8 cellular contexts compared by ENCODE assay signal in genomic region chr4:102869569-102870227, GRCh38. TPM values are rescaled to one million over a fixed set of nuclear protein-coding genes. Genes with fewer than 3 reads are reported as not detected.
DNase-seq lines count a peak whose midpoint lies in the region; ATAC-seq and TF ChIP-seq lines count a peak whose summit lies in the region.

No MANE protein-coding gene starts in this region.

- no peaks in the 10 kb centered on the region for H3K9me3 ChIP-seq in Peyer's patch

- intact Hi-C loops in activated CD4-positive, alpha-beta T cell treated with anti-CD3 and anti-CD28 coated beads, Interleukin-2, amount 10 ng/mL, durations not matched to agents 24 days and 14 days (cut with micrococcal nuclease) = loop anchor here (1.0 to 5.0 kb wide), 5 partner anchors 109 to 524 kb away; partner anchors contain the start of genes BDH2, MANBA, SLC39A8 and SLC9B1
- intact Hi-C loops in dorsolateral prefrontal cortex (cut with DNase I) = loop anchor here (1.0 to 10.0 kb wide), 6 partner anchors 42 to 245 kb away; partner anchors contain the start of genes MANBA (in 2 of the 2), BDH2 (in 1 of the 2), SLC9B1 (in 1 of the 2) and UBE2D3 (in 1 of the 2)

- H3K27me3 ChIP-seq in Peyer's patch = no peaks in the 10 kb centered on the region
- no peaks in the 10 kb centered on the region for H3K27me3 ChIP-seq in dorsolateral prefrontal cortex

- H3K27ac ChIP-seq in Peyer's patch (peak overlapping the region; percentile 93 to 96 (median 95)), dorsolateral prefrontal cortex (peak overlapping the region; percentile 63 to 99 (median 96))

- TF ChIP-seq POLR2A in Peyer's patch (IDR thresholded peaks at IDR 0.05) = no peak

- peaks cover 0 to 14% (median 3%) of the 10 kb centered on the region in 4 donors for H3K4me1 ChIP-seq in Peyer's patch

- H3K4me1 Mint-ChIP-seq in activated CD4-positive, alpha-beta T cell treated with anti-CD3 and anti-CD28 coated beads, Interleukin-2, amount 10 ng/mL, durations not matched to agents 24 days and 14 days = peaks cover 53% of the 10 kb centered on the region
- H3K4me1 Mint-ChIP-seq in natural killer cell treated with Interleukin-12 subunit alpha and Interleukin-12 subunit beta and Interleukin-15 and Interleukin-18, amount 100 ng/mL, for 72 hours (ENCODE audit: low read depth in 2 of 2) = peaks cover 22 to 25% of the 10 kb centered on the region in 2 donors

- ATAC-seq in HG02588 (IDR thresholded peaks at IDR 0.05; ENCODE audit: unreplicated experiment) = peak; percentile 33
- peak in 1 of 2 donors; percentile 22 for ATAC-seq in natural killer cell treated with Interleukin-12 subunit alpha and Interleukin-12 subunit beta and Interleukin-15 and Interleukin-18, amount 100 ng/mL, for 72 hours

- DNase-seq in activated CD4-positive, alpha-beta T cell treated with anti-CD3 and anti-CD28 coated beads, Interleukin-2, amount 10 ng/mL, durations not matched to agents 24 days and 14 days = peak; percentile 56
- DNase-seq in activated CD4-positive, alpha-beta T cell treated with anti-CD3 and anti-CD28 coated beads, Interleukin-2, amount 50 U/mL, for 1 hour = no peak
- peak in 2 of 3 donors; percentile 38 to 56 for DNase-seq in Peyer's patch
- no peak for DNase-seq in dorsolateral prefrontal cortex
- no peak for DNase-seq in natural killer cell treated with Interleukin-12 subunit alpha and Interleukin-12 subunit beta and Interleukin-15 and Interleukin-18, amount 100 ng/mL, for 72 hours (ENCODE audit: low spot score)
- no peak for DNase-seq in NCI-H2081 (lab: John Stamatoyannopoulos, UW)
- DNase-seq in SHP77 (lab: John Stamatoyannopoulos, UW) = no peak

- no peaks in the 10 kb centered on the region for H3K27me3 Mint-ChIP-seq in activated CD4-positive, alpha-beta T cell treated with anti-CD3 and anti-CD28 coated beads, Interleukin-2, amount 10 ng/mL, durations not matched to agents 24 days and 14 days
- no peaks in the 10 kb centered on the region for H3K27me3 Mint-ChIP-seq in natural killer cell treated with Interleukin-12 subunit alpha and Interleukin-12 subunit beta and Interleukin-15 and Interleukin-18, amount 100 ng/mL, for 72 hours

- H3K4me3 Mint-ChIP-seq in activated CD4-positive, alpha-beta T cell treated with anti-CD3 and anti-CD28 coated beads, Interleukin-2, amount 10 ng/mL, durations not matched to agents 24 days and 14 days = peak overlapping the region; percentile 93
- peak overlapping the region; percentile 94 for H3K4me3 Mint-ChIP-seq in natural killer cell treated with Interleukin-12 subunit alpha and Interleukin-12 subunit beta and Interleukin-15 and Interleukin-18, amount 100 ng/mL, for 72 hours

- peaks cover 8% of the 10 kb centered on the region for H3K9me3 Mint-ChIP-seq in activated CD4-positive, alpha-beta T cell treated with anti-CD3 and anti-CD28 coated beads, Interleukin-2, amount 10 ng/mL, durations not matched to agents 24 days and 14 days
- no peaks in the 10 kb centered on the region for H3K9me3 Mint-ChIP-seq in natural killer cell treated with Interleukin-12 subunit alpha and Interleukin-12 subunit beta and Interleukin-15 and Interleukin-18, amount 100 ng/mL, for 72 hours

- peak overlapping the region; percentile 98 for H3K27ac Mint-ChIP-seq in activated CD4-positive, alpha-beta T cell treated with anti-CD3 and anti-CD28 coated beads, Interleukin-2, amount 10 ng/mL, durations not matched to agents 24 days and 14 days
- H3K27ac Mint-ChIP-seq in natural killer cell treated with Interleukin-12 subunit alpha and Interleukin-12 subunit beta and Interleukin-15 and Interleukin-18, amount 100 ng/mL, for 72 hours = peak overlapping the region; percentile 95 to 96

- H3K36me3 Mint-ChIP-seq in activated CD4-positive, alpha-beta T cell treated with anti-CD3 and anti-CD28 coated beads, Interleukin-2, amount 10 ng/mL, durations not matched to agents 24 days and 14 days (ENCODE audit: low read depth) = peaks cover 38% of the 10 kb centered on the region
- H3K36me3 Mint-ChIP-seq in natural killer cell treated with Interleukin-12 subunit alpha and Interleukin-12 subunit beta and Interleukin-15 and Interleukin-18, amount 100 ng/mL, for 72 hours = peaks cover under 1% of the 10 kb centered on the region

- no peaks in the 10 kb centered on the region for H3K36me3 ChIP-seq in Peyer's patch

- H3K4me3 ChIP-seq in Peyer's patch = peak overlapping the region; percentile 63 to 78 (median 66)
- H3K4me3 ChIP-seq in dorsolateral prefrontal cortex = peak overlapping the region; percentile 60 to 97 (median 82)

- TF ChIP-seq CTCF in Peyer's patch (IDR thresholded peaks at IDR 0.05) (no peak), dorsolateral prefrontal cortex (IDR thresholded peaks at IDR 0.05 in 54 of 56, conservative IDR thresholded peaks at IDR 0.05 in 2 of 56; ENCODE audit: low read depth in 1 of 56, partially characterized antibody in 56 of 56) (peak in 2 of 56 donors; percentile 1 to 2)

RNA-seq across cellular contexts. Expression of gene CISD2, which starts 0.9 kb away (rescaled TPM):
- total RNA-seq in activated CD4-positive, alpha-beta T cell treated with anti-CD3 and anti-CD28 coated beads, Interleukin-2, amount 10 ng/mL, durations not matched to agents 24 days and 14 days = 43.9 and 48.5 TPM in 2 replicates
- total RNA-seq in Peyer's patch (10 to 100 TPM in 2 of 4 donors, 1 to 10 TPM in 2; 5.0 to 21.4 (median 9.3) TPM), dorsolateral prefrontal cortex (10 to 100 TPM; 18.8 to 47.4 (median 33.4) TPM)
- total RNA-seq in natural killer cell treated with Interleukin-12 subunit alpha and Interleukin-12 subunit beta and Interleukin-15 and Interleukin-18, amount 100 ng/mL, for 72 hours = 10 to 100 TPM; 26.8 to 31.1 TPM

RNA-seq across cellular contexts. Expression of gene UBE2D3, which starts 42.3 kb away (rescaled TPM):
- total RNA-seq in activated CD4-positive, alpha-beta T cell treated with anti-CD3 and anti-CD28 coated beads, Interleukin-2, amount 10 ng/mL, durations not matched to agents 24 days and 14 days = 488 TPM in 2 replicates
- 100 to 1,000 TPM; 240 to 373 (median 308) TPM for total RNA-seq in Peyer's patch
- 100 to 1,000 TPM; 177 to 322 (median 252) TPM for total RNA-seq in dorsolateral prefrontal cortex
- 100 to 1,000 TPM; 400 to 403 TPM for total RNA-seq in natural killer cell treated with Interleukin-12 subunit alpha and Interleukin-12 subunit beta and Interleukin-15 and Interleukin-18, amount 100 ng/mL, for 72 hours

Comparison
In these comparisons a context has a peak if more than half of its experiments do, and no peak if none do; other contexts are left out.
1. DNase-seq: peak in activated CD4-positive, alpha-beta T cell treated with anti-CD3 and anti-CD28 coated beads, Interleukin-2, amount 10 ng/mL, durations not matched to agents 24 days and 14 days (single experiment) and Peyer's patch (2 of 3); none in activated CD4-positive, alpha-beta T cell treated with anti-CD3 and anti-CD28 coated beads, Interleukin-2, amount 50 U/mL, for 1 hour (single experiment), dorsolateral prefrontal cortex (0 of 10), natural killer cell treated with Interleukin-12 subunit alpha and Interleukin-12 subunit beta and Interleukin-15 and Interleukin-18, amount 100 ng/mL, for 72 hours (single experiment), NCI-H2081 (0 of 2) and SHP77 (0 of 2).